ENCODE assay signal across 9 cellular contexts in genomic region chr6:14109411-14109826, GRCh38. TPM values are rescaled to one million over a fixed set of nuclear protein-coding genes. Genes with fewer than 3 reads are reported as not detected.
A peak's percentile ranks its signal among the peaks of the same experiment; 100 is the strongest.
DNase-seq lines count a peak whose midpoint lies in the region; ATAC-seq lines count a peak whose summit lies in the region.
"Had no signal": no experiment of that assay in that cellular context is flagged by ENCODE, and none has a peak within 500 bp of the region (broad histone marks: within the 10 kb centered on the region; RNA-seq: fewer than 3 reads in every experiment).

No MANE protein-coding gene starts in this region.

- ATAC-seq in GM18498 (IDR thresholded peaks at IDR 0.05; ENCODE audit: unreplicated experiment) (peak; percentile 8), GM21447 (IDR thresholded peaks at IDR 0.05; ENCODE audit: unreplicated experiment) (peak; percentile 5), HG03280 (IDR thresholded peaks at IDR 0.05; ENCODE audit: unreplicated experiment) (peak; percentile 3), GM19463 (IDR thresholded peaks at IDR 0.05; ENCODE audit: unreplicated experiment) (no peak), left lobe of liver (no peak)

- no peak for DNase-seq in caudate nucleus (lab: John Stamatoyannopoulos, UW)
- no peak for DNase-seq in left lobe of liver (ENCODE audit: low spot score)
- DNase-seq in NCI-H1417 treated with DMSO at 0.1 percent for 48 hours (lab: John Stamatoyannopoulos, UW) = no peak
- DNase-seq in DMS153 treated with DMSO at 0.1 percent for 48 hours (lab: John Stamatoyannopoulos, UW; ENCODE audit: unreplicated experiment) = no peak
- DNase-seq: immature natural killer cell had no signal

- H3K27ac ChIP-seq in caudate nucleus (ENCODE audit: low read depth, low read length) = peak overlapping the region; percentile 58

RNA-seq across cellular contexts. Expression of gene CD83, which starts 8.2 kb away (rescaled TPM):
- 0.38 TPM for total RNA-seq in left lobe of liver

Comparison
In these comparisons a context has a peak if more than half of its experiments do, and no peak if none do; other contexts are left out.
1. ATAC-seq: peak in GM18498 (single experiment), GM21447 (single experiment) and HG03280 (single experiment); none in GM19463 (single experiment) and left lobe of liver (single experiment).